In genomic region chr4:118826723-118827444, GRCh38 we compare ENCODE assay signal across 12 cellular contexts. TPM values are rescaled to one million over a fixed set of nuclear protein-coding genes. Genes with fewer than 3 reads are reported as not detected.
DNase-seq lines count a peak whose midpoint lies in the region; ATAC-seq and TF ChIP-seq lines count a peak whose summit lies in the region.
"Had no signal": no experiment of that assay in that cellular context is flagged by ENCODE, and none has a peak within 500 bp of the region (broad histone marks: within the 10 kb centered on the region; RNA-seq: fewer than 3 reads in every experiment).

No MANE protein-coding gene starts in this region.

- peak overlapping the region; percentile 24 to 48 for H3K9ac ChIP-seq in liver (ENCODE audit: low read depth in 1 of 2, low read length in 2 of 2)

- H3K4me1 ChIP-seq in GM23338 (ENCODE audit: insufficient read depth) (peaks cover 39% of the 10 kb centered on the region), liver (ENCODE audit: control insufficient read depth in 4 of 4, insufficient read depth in 4 of 4, low read length in 3 of 4) (peaks cover 18 to 64% (median 31%) of the 10 kb centered on the region in 4 donors)

- TF ChIP-seq RAD21 in liver (IDR thresholded peaks at IDR 0.05): peak; percentile 35 to 53

- WGBS in liver: 26% methylated on average over 2 of the region's 2 CpGs

- H3K27ac Mint-ChIP-seq in GM23338 (peak overlapping the region; percentile 87), T-helper 17 cell (peak overlapping the region; percentile 69)
- H3K27ac Mint-ChIP-seq in activated naive CD8-positive, alpha-beta T cell treated with anti-CD3 and anti-CD28 coated beads, Interleukin-2, amount 50 U/mL, for 24 hours: no peak overlapping the region

- H3K27ac ChIP-seq in GM23338 (ENCODE audit: low read depth) (peak overlapping the region; percentile 67), liver (ENCODE audit: low read depth in 1 of 2, low read length in 2 of 2) (peak overlapping the region; percentile 69 to 91)

- H4K20me1 ChIP-seq in GM23338 (replicated peaks; ENCODE audit: insufficient read depth): peaks cover 25% of the 10 kb centered on the region

- H2AFZ ChIP-seq in GM23338: no peak overlapping the region

- H3F3A ChIP-seq in GM23338 (replicated peaks; ENCODE audit: low read depth): 0 out of 2 replicates have a peak, but pooled peaks cover 7% of the 10 kb centered on the region

- peak; percentile 22 for DNase-seq in ELF-1 (ENCODE audit: low read depth, low spot score)
- peak; percentile 21 for DNase-seq in GM23338 (ENCODE audit: low spot score)
- no peak for DNase-seq in T-helper 17 cell
- DNase-seq in NAMALWA (ENCODE audit: low spot score): no peak
- DNase-seq in hippocampal formation (lab: John Stamatoyannopoulos, UW): no peak
- no peak for DNase-seq in activated naive CD8-positive, alpha-beta T cell treated with anti-CD3 and anti-CD28 coated beads, Interleukin-2, amount 50 U/mL, for 24 hours
- DNase-seq in KG1 (lab: John Stamatoyannopoulos, UW): no peak
- DNase-seq: DMS 273 treated with DMSO at 0.1 percent for 48 hours, foreskin melanocyte, NCI-H526 treated with DMSO at 0.1 percent for 48 hours had no signal

- no peak for TF ChIP-seq CTCF in GM23338 (conservative IDR thresholded peaks at IDR 0.05; ENCODE audit: low read depth in 2 of 2)
- TF ChIP-seq CTCF in liver (IDR thresholded peaks at IDR 0.05; ENCODE audit: low read depth, low read length, missing input control): no peak

- H3K36me3 Mint-ChIP-seq in GM23338 (ENCODE audit: low read depth): peaks cover 53% of the 10 kb centered on the region
- H3K36me3 Mint-ChIP-seq in T-helper 17 cell (ENCODE audit: low read depth): peaks cover 14% of the 10 kb centered on the region
- H3K36me3 Mint-ChIP-seq in activated naive CD8-positive, alpha-beta T cell treated with anti-CD3 and anti-CD28 coated beads, Interleukin-2, amount 50 U/mL, for 24 hours (ENCODE audit: low read depth): peaks cover 34% of the 10 kb centered on the region

- H3K9me3 ChIP-seq in T-helper 17 cell (ENCODE audit: control insufficient read depth, low read length, poor library complexity, severe bottlenecking) (no peaks in the 10 kb centered on the region), liver (ENCODE audit: control insufficient read depth in 4 of 4, low read length in 3 of 4) (no peaks in the 10 kb centered on the region)

- H3K4me1 Mint-ChIP-seq in GM23338: peaks cover 38% of the 10 kb centered on the region
- H3K4me1 Mint-ChIP-seq in T-helper 17 cell: peaks cover 48% of the 10 kb centered on the region
- peaks cover 15% of the 10 kb centered on the region for H3K4me1 Mint-ChIP-seq in activated naive CD8-positive, alpha-beta T cell treated with anti-CD3 and anti-CD28 coated beads, Interleukin-2, amount 50 U/mL, for 24 hours

- peak; percentile 48 for ATAC-seq in GM23338
- no peak for ATAC-seq in T-helper 17 cell
- no peak for ATAC-seq in activated naive CD8-positive, alpha-beta T cell treated with anti-CD3 and anti-CD28 coated beads, Interleukin-2, amount 50 U/mL, for 24 hours

- H3K27me3 ChIP-seq in GM23338 (ENCODE audit: insufficient read depth) (no peaks in the 10 kb centered on the region), liver (ENCODE audit: control insufficient read depth in 4 of 4, insufficient read depth in 4 of 4, low read length in 3 of 4) (no peaks in the 10 kb centered on the region)

- no peaks in the 10 kb centered on the region for H3K9me2 ChIP-seq in GM23338 (ENCODE audit: insufficient read depth)

- peaks cover 100% of the 10 kb centered on the region for H3K79me2 ChIP-seq in GM23338 (replicated peaks; ENCODE audit: insufficient read depth)

- H3K4me2 ChIP-seq in GM23338: peak overlapping the region; percentile 53

- H3K27me3 Mint-ChIP-seq in GM23338 (ENCODE audit: insufficient read depth, low read depth, poor library complexity) (peaks cover 2% of the 10 kb centered on the region), T-helper 17 cell (no peaks in the 10 kb centered on the region)
- no peaks in the 10 kb centered on the region for H3K27me3 Mint-ChIP-seq in activated naive CD8-positive, alpha-beta T cell treated with anti-CD3 and anti-CD28 coated beads, Interleukin-2, amount 50 U/mL, for 24 hours

- peaks cover 26% of the 10 kb centered on the region for H3K36me3 ChIP-seq in GM23338 (ENCODE audit: insufficient read depth)
- H3K36me3 ChIP-seq in liver (ENCODE audit: control insufficient read depth in 4 of 4, insufficient read depth in 3 of 4, low read depth in 1 of 4, low read length in 3 of 4): peaks cover 0 to 11% (median 9%) of the 10 kb centered on the region in 4 donors

- H3K4me3 Mint-ChIP-seq in GM23338 (peak overlapping the region; percentile 35), T-helper 17 cell (no peak overlapping the region)
- no peak overlapping the region for H3K4me3 Mint-ChIP-seq in activated naive CD8-positive, alpha-beta T cell treated with anti-CD3 and anti-CD28 coated beads, Interleukin-2, amount 50 U/mL, for 24 hours

- peak overlapping the region; percentile 33 for H3K4me3 ChIP-seq in GM23338
- peak overlapping the region in 1 of 3 donors; percentile 12 for H3K4me3 ChIP-seq in liver (ENCODE audit: low read depth in 1 of 3, low read length in 3 of 3)
- H3K4me3 ChIP-seq: lung had no signal

- no peaks in the 10 kb centered on the region for H3K9me3 Mint-ChIP-seq in GM23338
- no peaks in the 10 kb centered on the region for H3K9me3 Mint-ChIP-seq in activated naive CD8-positive, alpha-beta T cell treated with anti-CD3 and anti-CD28 coated beads, Interleukin-2, amount 50 U/mL, for 24 hours

TF ChIP-seq in GM23338, 12 proteins besides CTCF, POLR2A, EP300 and RAD21 (continues in another document):
- TF ChIP-seq ZNF331 (CRISPR knock-in tag; IDR thresholded peaks at IDR 0.05; ENCODE audit: low read depth) (no peak), ZNF114 (CRISPR knock-in tag; IDR thresholded peaks at IDR 0.05) (no peak), JUNB (IDR thresholded peaks at IDR 0.05; ENCODE audit: unreplicated experiment) (no peak)

TF ChIP-seq in liver, 16 proteins besides CTCF, POLR2A, EP300 and RAD21 (continues in another document):
- TF ChIP-seq GABPA (IDR thresholded peaks at IDR 0.05 in 1 of 2, conservative IDR thresholded peaks at IDR 0.05 in 1 of 2) (peak; percentile 21 to 62), NR2F2 (IDR thresholded peaks at IDR 0.05) (peak; percentile 74), JUND (IDR thresholded peaks at IDR 0.05) (peak; percentile 93 to 94), TAF1 (conservative IDR thresholded peaks at IDR 0.05) (peak; percentile 29), ZBTB33 (IDR thresholded peaks at IDR 0.05) (peak; percentile 94), HNF4A (conservative IDR thresholded peaks at IDR 0.05) (peak; percentile 100), SP1 (IDR thresholded peaks at IDR 0.05) (peak; percentile 99), HNF4G (IDR thresholded peaks at IDR 0.05) (peak; percentile 100), MAX (IDR thresholded peaks at IDR 0.05) (peak; percentile 94), RXRA (IDR thresholded peaks at IDR 0.05) (peak; percentile 97 to 98), FOXA2 (IDR thresholded peaks at IDR 0.05) (peak; percentile 85), YY1 (IDR thresholded peaks at IDR 0.05) (peak; percentile 95), REST (IDR thresholded peaks at IDR 0.05) (peak; percentile 90), FOXA1 (IDR thresholded peaks at IDR 0.05) (peak; percentile 74)

RNA-seq across cellular contexts. Expression of gene SEC24D, which starts 9.0 kb away (rescaled TPM):
- 87.3 and 94.8 TPM in 2 replicates for total RNA-seq in GM23338 (2014; rRNA removed; shearing (Covaris generic))
- polyA plus RNA-seq in GM23338 (2016; fragmentation: Nextera tagmentation; extraction: Ambion mirVana) (33.2 and 37.6 TPM in 2 replicates), liver (10 to 100 TPM; 18.1 to 49.3 TPM)
- total RNA-seq in T-helper 17 cell (10 to 100 TPM; 30.9 to 31.2 TPM), liver (10 to 100 TPM; 16.0 to 80.8 TPM)

Comparison
In these comparisons a context has a peak if more than half of its experiments do, and no peak if none do; other contexts are left out.
1. DNase-seq: peak in ELF-1 (single experiment) and GM23338 (single experiment); none in T-helper 17 cell (0 of 3), NAMALWA (single experiment), hippocampal formation (0 of 2), activated naive CD8-positive, alpha-beta T cell treated with anti-CD3 and anti-CD28 coated beads, Interleukin-2, amount 50 U/mL, for 24 hours (single experiment) and KG1 (single experiment).